ENCODE assay signal across 8 cellular contexts in genomic region chr6:138109042-138109997, GRCh38. TPM values are rescaled to one million over a fixed set of nuclear protein-coding genes. Genes with fewer than 3 reads are reported as not detected.
A peak's percentile ranks its signal among the peaks of the same experiment; 100 is the strongest.
DNase-seq lines count a peak whose midpoint lies in the region; ATAC-seq, FAIRE-seq and TF ChIP-seq lines count a peak whose summit lies in the region.

No MANE protein-coding gene starts in this region.

- WGBS in A549 (ENCODE audit: missing lambda C conversion rate): 14% methylated on average over 7 of the region's 7 CpGs
- WGBS in ovary, 3 donors: 17 to 18% (median 18%) methylated on average over 7 of the region's 7 CpGs
- WGBS in upper lobe of left lung, 2 donors: 35 to 38% methylated on average over 7 of the region's 7 CpGs

- TF ChIP-seq POLR2A in A549 (IDR thresholded peaks at IDR 0.05; ENCODE audit: low read length) (no peak), ovary (IDR thresholded peaks at IDR 0.05) (no peak), upper lobe of left lung (IDR thresholded peaks at IDR 0.05) (no peak)

- DNase-seq in A549 (ENCODE audit: low read depth in 1 of 2, low spot score in 1 of 2) (peak; percentile 40 to 69), Kasumi-1 (lab: John Stamatoyannopoulos, UW) (peak; percentile 71 to 76), SHP77 (lab: John Stamatoyannopoulos, UW) (peak; percentile 51 to 71), fibroblast of pulmonary artery (ENCODE audit: low read depth) (peak; percentile 84), ovary (peak; percentile 32 to 72 (median 57)), upper lobe of left lung (peak in 1 of 2 donors; percentile 58)
- DNase-seq in activated T-helper 1 cell treated with anti-CD3 and anti-CD28 coated beads, Interleukin-2, amount 50 U/mL, for 16 hours (ENCODE audit: low read depth in 1 of 2, low spot score in 1 of 2): peak; percentile 64 to 67

- peaks cover 20% of the 10 kb centered on the region for H3K4me1 ChIP-seq in A549
- peaks cover 1% of the 10 kb centered on the region for H3K4me1 ChIP-seq in ovary (ENCODE audit: insufficient read depth)
- H3K4me1 ChIP-seq in upper lobe of left lung: peaks cover 7 to 32% (median 13%) of the 10 kb centered on the region in 4 donors

- FAIRE-seq in A549 (lab: Jason Lieb, UNC): no peak

- peak; percentile 89 to 90 for TF ChIP-seq RAD21 in A549 (conservative IDR thresholded peaks at IDR 0.05 in 1 of 2, IDR thresholded peaks at IDR 0.05 in 1 of 2)

- CTCF ChIA-PET in A549 (lab: Yijun Ruan, JAX): interaction anchor here (0.6 to 3.1 kb wide), 16 partner anchors 9 to 657 kb away, joined by 3 to 61 read pairs (median 3); no protein-coding TSS in a partner anchor

- peak overlapping the region; percentile 27; the same call in 2 of the 3 replicates for H3K4me2 ChIP-seq in A549

- H3K4me3 ChIP-seq in A549 (no peak overlapping the region), fibroblast of pulmonary artery (replicated peaks; ENCODE audit: low read depth, low read length) (no peak overlapping the region), ovary (no peak overlapping the region), upper lobe of left lung (no peak overlapping the region)

- H3K9me3 ChIP-seq in A549 (no peaks in the 10 kb centered on the region), ovary (no peaks in the 10 kb centered on the region), upper lobe of left lung (no peaks in the 10 kb centered on the region)

- no peaks in the 10 kb centered on the region for H3K27me3 ChIP-seq in ovary
- peaks cover 0 to 13% (median 2%) of the 10 kb centered on the region in 4 donors for H3K27me3 ChIP-seq in upper lobe of left lung

- POLR2A ChIA-PET in A549 (lab: Yijun Ruan, JAX): no interaction called here

- ATAC-seq in A549 (0 out of 6 replicates have a peak, but pooled peaks of 1 of the 2 experiments have one; percentile 5), GM18502 (IDR thresholded peaks at IDR 0.05; ENCODE audit: poor library complexity, unreplicated experiment) (peak; percentile 48), upper lobe of left lung (ENCODE audit: low FRiP score in 2 of 2) (peak; percentile 72 to 80)

- peak; percentile 83 for TF ChIP-seq CTCF in A549 (IDR thresholded peaks at IDR 0.05)
- TF ChIP-seq CTCF in fibroblast of pulmonary artery (IDR thresholded peaks at IDR 0.05; ENCODE audit: low read length, missing control alignments): peak; percentile 100
- peak; percentile 57 to 80 (median 60) for TF ChIP-seq CTCF in ovary (IDR thresholded peaks at IDR 0.05)
- TF ChIP-seq CTCF in upper lobe of left lung (IDR thresholded peaks at IDR 0.05): peak; percentile 89 to 95 (median 92)

- TF ChIP-seq EP300 in A549 (IDR thresholded peaks at IDR 0.05): no peak
- no peak for TF ChIP-seq EP300 in ovary (IDR thresholded peaks at IDR 0.05)
- TF ChIP-seq EP300 in upper lobe of left lung (IDR thresholded peaks at IDR 0.05): no peak

- intact Hi-C loops in ovary (cut with DNase I): loop anchor here in 1 of 4 donors (10.0 kb wide), 1 partner anchor 105 kb away; no protein-coding TSS in a partner anchor

- H3K27ac ChIP-seq in A549 (no peak overlapping the region; a peak in 1 of 6 replicates), ovary (no peak overlapping the region), upper lobe of left lung (no peak overlapping the region)

- no peaks in the 10 kb centered on the region for H3K36me3 ChIP-seq in ovary
- no peaks in the 10 kb centered on the region for H3K36me3 ChIP-seq in upper lobe of left lung

TF ChIP-seq in A549, 52 proteins besides CTCF, POLR2A, EP300 and RAD21:
- TF ChIP-seq HOXB5 (CRISPR knock-in tag; IDR thresholded peaks at IDR 0.05) (peak; percentile 42; the same call in 1 of the 2 replicates), SMC3 (IDR thresholded peaks at IDR 0.05) (peak; percentile 94), NPAS2 (CRISPR knock-in tag; IDR thresholded peaks at IDR 0.05; ENCODE audit: borderline replicate concordance) (no peak), JUNB (IDR thresholded peaks at IDR 0.05) (no peak), KDM5A (IDR thresholded peaks at IDR 0.05) (no peak), CBX8 (IDR thresholded peaks at IDR 0.05) (no peak)

RNA-seq across cellular contexts. Expression of gene PERP, which starts 2.1 kb away (rescaled TPM):
- polyA plus RNA-seq in A549 (2011; rRNA removed) (48.3 and 52.5 TPM in 2 replicates), A549 (2017; fragmentation: RNase III; extraction: RNeasy Plus Mini Kit Qiagen cat#74134 plus additional on column Dnase treatment) (53.2 to 67.2 TPM (median 66.8 TPM) in 3 replicates), ovary (10 to 100 TPM in 1 of 2 donors, 1 to 10 TPM in 1; 3.1 to 11.6 TPM)
- 15.0 and 21.9 TPM in 2 replicates for polyA plus RNA-seq in A549 (2012; cell fraction: cytosol; rRNA removed)
- polyA plus RNA-seq in A549 (2012; cell fraction: nucleus; rRNA removed): 13.0 and 16.8 TPM in 2 replicates
- polyA minus RNA-seq in A549 (2011; rRNA and poly(A)+ RNA removed): 30.5 and 35.7 TPM in 2 replicates
- total RNA-seq in ovary (10 to 100 TPM in 1 of 7 donors, 1 to 10 TPM in 6; 3.7 to 56.2 (median 7.8) TPM), upper lobe of left lung (10 to 100 TPM; 13.6 to 69.8 (median 26.1) TPM)

RNA-seq across cellular contexts. Expression of gene ARFGEF3, which starts 52.4 kb away (rescaled TPM):
- polyA plus RNA-seq in A549 (2011; rRNA removed): 0.83 and 1.4 TPM in 2 replicates
- 0.13 and 0.16 TPM in 2 replicates for polyA plus RNA-seq in A549 (2012; cell fraction: cytosol; rRNA removed)
- polyA plus RNA-seq in A549 (2012; cell fraction: nucleus; rRNA removed): 0.12 and 0.16 TPM in 2 replicates
- polyA plus RNA-seq in A549 (2017; fragmentation: RNase III; extraction: RNeasy Plus Mini Kit Qiagen cat#74134 plus additional on column Dnase treatment): 0.15 to 0.25 TPM (median 0.18 TPM) in 3 replicates
- 2.2 and 2.6 TPM in 2 replicates for polyA minus RNA-seq in A549 (2011; rRNA and poly(A)+ RNA removed)
- 1 to 10 TPM in 2 of 7 donors, under 1 TPM in 5; 0.18 to 6.1 (median 0.77) TPM for total RNA-seq in ovary
- polyA plus RNA-seq in ovary: under 1 TPM; 0.15 to 0.27 TPM
- total RNA-seq in upper lobe of left lung: 10 to 100 TPM; 19.8 to 53.6 (median 30.5) TPM
